Comparison of ENCODE assay signal across 17 cellular contexts in the genomic region with DNA sequence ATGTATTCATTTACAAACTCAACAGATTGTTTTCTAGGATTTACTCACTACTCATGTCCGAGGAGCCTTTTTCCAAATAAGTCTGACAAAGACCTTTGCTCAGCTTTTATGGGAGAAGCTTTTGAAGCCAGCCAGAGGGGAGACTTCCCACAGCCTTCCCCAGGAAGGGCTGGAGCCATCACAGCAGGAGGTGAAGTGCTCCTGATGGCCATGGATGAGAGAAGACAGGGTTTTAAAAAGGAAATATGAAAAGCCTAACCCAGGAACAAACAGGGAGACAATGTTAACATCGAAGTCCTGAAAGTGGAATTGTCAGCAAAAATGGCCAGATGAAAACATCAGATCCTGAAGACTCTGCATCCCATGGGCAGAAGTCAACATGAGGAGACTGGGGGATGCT. TPM values are rescaled to one million over a fixed set of nuclear protein-coding genes. Genes with fewer than 3 reads are reported as not detected.
DNase-seq lines count a peak whose midpoint lies in the region; ATAC-seq and TF ChIP-seq lines count a peak whose summit lies in the region.
"Had no signal": no experiment of that assay in that cellular context is flagged by ENCODE, and none has a peak within 500 bp of the region (broad histone marks: within the 10 kb centered on the region; RNA-seq: fewer than 3 reads in every experiment).

No MANE protein-coding gene starts in this region.

- ATAC-seq in DND-41 (ENCODE audit: insufficient read depth, low read depth) (no peak), HG02973 (IDR thresholded peaks at IDR 0.05; ENCODE audit: unreplicated experiment) (no peak), omental fat pad (ENCODE audit: low FRiP score) (no peak)
- no peak for ATAC-seq in activated CD8-positive, alpha-beta T cell treated with anti-CD3 and anti-CD28 coated beads, Interleukin-2, amount 10 ng/mL, durations not matched to agents 7 days and 5 days
- no peak for ATAC-seq in naive thymus-derived CD8-positive, alpha-beta T cell
- ATAC-seq: A549 had no signal

- H3K4me3 ChIP-seq in DND-41 (ENCODE audit: low read depth in 1 of 2, low read length in 2 of 2) = no peak overlapping the region
- H3K4me3 ChIP-seq: A549, cardiac muscle cell had no signal

- no peaks in the 10 kb centered on the region for H3K27me3 ChIP-seq in DND-41 (ENCODE audit: insufficient read depth, low read length, poor library complexity)
- H3K27me3 ChIP-seq: cardiac muscle cell had no signal

- no peak overlapping the region for H3K9ac ChIP-seq in DND-41 (ENCODE audit: low read depth, low read length)
- H3K9ac ChIP-seq: SK-N-SH had no signal

- no peaks in the 10 kb centered on the region for H3K9me3 ChIP-seq in DND-41 (ENCODE audit: insufficient read depth, low read length, severe bottlenecking)
- H3K9me3 ChIP-seq: A549, SK-N-SH had no signal

- CTCF ChIA-PET in activated CD8-positive, alpha-beta T cell treated with anti-CD3 and anti-CD28 coated beads, Interleukin-2, amount 10 ng/mL, durations not matched to agents 7 days and 5 days (lab: Charles Lee) = interaction anchor here (0.7 to 8.0 kb wide), 12 partner anchors 9 to 365 kb away, joined by 3 to 94 read pairs (median 4); partner anchors contain the start of gene TAGAP

- peak overlapping the region; percentile 56 for H3K27ac Mint-ChIP-seq in activated CD8-positive, alpha-beta T cell treated with anti-CD3 and anti-CD28 coated beads, Interleukin-2, amount 10 ng/mL, durations not matched to agents 7 days and 5 days
- H3K27ac Mint-ChIP-seq in naive thymus-derived CD8-positive, alpha-beta T cell = peak overlapping the region in 9 of 10 donors; percentile 13 to 88 (median 71)

- no peak for TF ChIP-seq CTCF in DND-41 (IDR thresholded peaks at IDR 0.05; ENCODE audit: borderline replicate concordance, extremely low read depth, low read length, poor library complexity, severe bottlenecking)
- TF ChIP-seq CTCF in omental fat pad (IDR thresholded peaks at IDR 0.05) = no peak

- H3K27ac ChIP-seq in DND-41 (ENCODE audit: low read length) = no peak overlapping the region
- H3K27ac ChIP-seq: A549, cardiac muscle cell had no signal

- H3K36me3 Mint-ChIP-seq in activated CD8-positive, alpha-beta T cell treated with anti-CD3 and anti-CD28 coated beads, Interleukin-2, amount 10 ng/mL, durations not matched to agents 7 days and 5 days (ENCODE audit: low read depth) = peaks cover 5% of the 10 kb centered on the region
- H3K36me3 Mint-ChIP-seq in naive thymus-derived CD8-positive, alpha-beta T cell = no peaks in the 10 kb centered on the region

- no peaks in the 10 kb centered on the region for H4K20me1 ChIP-seq in DND-41 (ENCODE audit: insufficient read depth, low read length)

- no peak overlapping the region for H3K4me2 ChIP-seq in DND-41 (ENCODE audit: insufficient read depth, low read length)
- H3K4me2 ChIP-seq: A549, SK-N-SH had no signal

- no peaks in the 10 kb centered on the region for H3K27me3 Mint-ChIP-seq in activated CD8-positive, alpha-beta T cell treated with anti-CD3 and anti-CD28 coated beads, Interleukin-2, amount 10 ng/mL, durations not matched to agents 7 days and 5 days (ENCODE audit: low read depth)
- no peaks in the 10 kb centered on the region for H3K27me3 Mint-ChIP-seq in naive thymus-derived CD8-positive, alpha-beta T cell

- no peaks in the 10 kb centered on the region for H3K79me2 ChIP-seq in DND-41 (ENCODE audit: insufficient read depth, low read length)

- POLR2A ChIA-PET in activated CD8-positive, alpha-beta T cell treated with anti-CD3 and anti-CD28 coated beads, Interleukin-2, amount 10 ng/mL, durations not matched to agents 7 days and 5 days (lab: Charles Lee) = interaction anchor here (0.7 to 10.1 kb wide), 4 partner anchors 14 to 253 kb away, joined by 3 to 155 read pairs (median 4); partner anchors contain the start of gene TAGAP
- POLR2A ChIA-PET in naive thymus-derived CD8-positive, alpha-beta T cell (lab: Charles Lee) = interaction anchor here (0.6 to 10.7 kb wide), 6 partner anchors 14 to 48 kb away, joined by 3 to 135 read pairs (median 4); partner anchors contain the start of gene TAGAP

- peaks cover 85% of the 10 kb centered on the region for H3K4me1 Mint-ChIP-seq in activated CD8-positive, alpha-beta T cell treated with anti-CD3 and anti-CD28 coated beads, Interleukin-2, amount 10 ng/mL, durations not matched to agents 7 days and 5 days (ENCODE audit: low read depth)
- peaks cover 20 to 94% (median 69%) of the 10 kb centered on the region in 4 donors for H3K4me1 Mint-ChIP-seq in naive thymus-derived CD8-positive, alpha-beta T cell

- DNase-seq in NCI-H510A treated with DMSO at 0.1 percent for 48 hours (lab: John Stamatoyannopoulos, UW) (peak; percentile 28), NCI-H510A (lab: John Stamatoyannopoulos, UW) (no peak), DND-41 (no peak), omental fat pad (ENCODE audit: low spot score) (no peak), NCI-H2196 (lab: John Stamatoyannopoulos, UW; ENCODE audit: unreplicated experiment) (no peak)
- DNase-seq in activated CD8-positive, alpha-beta T cell treated with anti-CD3 and anti-CD28 coated beads, Interleukin-2, amount 10 ng/mL, durations not matched to agents 7 days and 5 days = no peak
- no peak for DNase-seq in naive thymus-derived CD8-positive, alpha-beta T cell
- DNase-seq: activated gamma-delta T cell treated with Interleukin-2 at 50 U/mL for 16 hours, foreskin fibroblast, NCI-H2171 treated with DMSO at 0.1 percent for 48 hours, SK-N-SH, substantia nigra had no signal

- peak overlapping the region; percentile 4 for H3K4me3 Mint-ChIP-seq in activated CD8-positive, alpha-beta T cell treated with anti-CD3 and anti-CD28 coated beads, Interleukin-2, amount 10 ng/mL, durations not matched to agents 7 days and 5 days
- H3K4me3 Mint-ChIP-seq in naive thymus-derived CD8-positive, alpha-beta T cell = peak overlapping the region in 9 of 10 donors; percentile 20 to 71 (median 55)

- H2AFZ ChIP-seq in DND-41 (ENCODE audit: low read depth, low read length) = peak overlapping the region; percentile 35; the same call in 1 of the 2 replicates

- no peaks in the 10 kb centered on the region for H3K9me3 Mint-ChIP-seq in activated CD8-positive, alpha-beta T cell treated with anti-CD3 and anti-CD28 coated beads, Interleukin-2, amount 10 ng/mL, durations not matched to agents 7 days and 5 days (ENCODE audit: insufficient read depth)
- H3K9me3 Mint-ChIP-seq in naive thymus-derived CD8-positive, alpha-beta T cell = peaks cover 0 to 1% (median 0%) of the 10 kb centered on the region in 9 donors

- H3K4me1 ChIP-seq in DND-41 (ENCODE audit: insufficient read depth, low read length) = peaks cover under 1% of the 10 kb centered on the region; the same call in 1 of the 2 replicates
- H3K4me1 ChIP-seq: A549 had no signal

- H3K36me3 ChIP-seq in DND-41 (ENCODE audit: insufficient read depth, low read length) = no peaks in the 10 kb centered on the region
- H3K36me3 ChIP-seq: cardiac muscle cell had no signal

RNA-seq across cellular contexts. Expression of gene TAGAP, which starts 11.6 kb away (rescaled TPM):
- 10 to 100 TPM; 64.5 to 67.0 TPM for total RNA-seq in activated CD8-positive, alpha-beta T cell treated with anti-CD3 and anti-CD28 coated beads, Interleukin-2, amount 10 ng/mL, durations not matched to agents 7 days and 5 days
- total RNA-seq in naive thymus-derived CD8-positive, alpha-beta T cell = 10 to 100 TPM; 54.5 to 56.9 TPM
- 100 to 1,000 TPM in 1 of 3 donors, 10 to 100 TPM in 2; 97.4 to 111 (median 98.2) TPM for polyA plus RNA-seq in naive thymus-derived CD8-positive, alpha-beta T cell
- total RNA-seq in omental fat pad = 1 to 10 TPM; 3.1 to 5.7 (median 4.8) TPM
- total RNA-seq: cardiac muscle cell, lung microvascular endothelial cell, osteoblast had no signal
- polyA plus RNA-seq: A549, cardiac muscle cell, SK-N-SH had no signal

RNA-seq across cellular contexts. Expression of gene RSPH3, which starts 56.4 kb away (rescaled TPM):
- total RNA-seq in activated CD8-positive, alpha-beta T cell treated with anti-CD3 and anti-CD28 coated beads, Interleukin-2, amount 10 ng/mL, durations not matched to agents 7 days and 5 days = 1 to 10 TPM; 1.4 TPM
- total RNA-seq in naive thymus-derived CD8-positive, alpha-beta T cell = 1 to 10 TPM; 1.9 TPM
- 1 to 10 TPM; 1.3 to 2.0 (median 1.8) TPM for polyA plus RNA-seq in naive thymus-derived CD8-positive, alpha-beta T cell
- total RNA-seq in omental fat pad = 10 to 100 TPM in 1 of 4 donors, 1 to 10 TPM in 3; 6.4 to 11.7 (median 7.5) TPM

Comparison
In these comparisons a context has a peak if more than half of its experiments do, and no peak if none do; other contexts are left out.
1. RNA of gene TAGAP, which starts 11.6 kb away (total RNA-seq): 64.5 to 67.0 TPM in activated CD8-positive, alpha-beta T cell treated with anti-CD3 and anti-CD28 coated beads, Interleukin-2, amount 10 ng/mL, durations not matched to agents 7 days and 5 days and 54.5 to 56.9 TPM in naive thymus-derived CD8-positive, alpha-beta T cell; 3.1 to 5.7 TPM in omental fat pad; every median in the first group is over 4 times any median in the second.